17 cellular contexts compared by ENCODE assay signal in the genomic region with DNA sequence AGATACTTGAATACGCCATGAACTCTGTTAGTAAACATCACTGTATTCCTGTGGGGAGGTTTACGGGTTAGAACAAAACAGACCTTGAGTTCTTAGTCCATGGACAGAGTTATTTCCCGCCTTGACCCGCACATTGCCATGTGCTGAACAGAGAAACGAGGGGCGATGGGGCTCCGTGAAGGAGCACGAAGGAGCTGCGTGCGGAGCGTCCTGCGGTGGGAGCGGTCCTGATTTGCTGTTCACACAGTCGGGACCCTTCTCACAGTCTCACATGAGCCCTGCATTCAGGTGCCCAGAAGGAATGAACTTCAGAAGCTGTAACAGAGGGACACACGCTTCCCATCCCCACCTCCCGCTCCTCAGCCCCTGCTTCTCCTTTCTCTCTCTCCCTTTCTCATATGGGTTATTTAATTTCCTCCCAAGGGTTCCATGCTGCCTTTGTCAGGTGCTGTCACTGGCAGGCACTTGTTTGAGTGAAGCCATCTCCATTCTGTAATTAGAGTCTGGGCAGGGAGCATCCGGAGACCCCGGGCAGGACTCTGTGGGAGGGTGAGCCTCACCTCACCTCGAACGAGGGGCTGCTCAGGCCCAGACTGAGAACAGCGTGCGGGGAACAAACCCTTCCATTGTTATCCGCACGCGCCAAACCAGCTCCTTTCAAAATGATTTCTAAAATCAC.
"Had no signal": no experiment of that assay in that cellular context is flagged by ENCODE, and none has a peak within 500 bp of the region (broad histone marks: within the 10 kb centered on the region; RNA-seq: fewer than 3 reads in every experiment).

No MANE protein-coding gene starts in this region.

- H3K4me3 ChIP-seq: dorsolateral prefrontal cortex, esophagus squamous epithelium, gastrocnemius medialis, thyroid gland, uterus had no signal

- H3K27ac Mint-ChIP-seq: activated CD4-positive, alpha-beta T cell treated with anti-CD3 and anti-CD28 coated beads for 36 hours; activated naive CD8-positive, alpha-beta T cell treated with anti-CD3 and anti-CD28 coated beads for 36 hours; activated T-helper 17 cell treated with anti-CD3 and anti-CD28 coated beads, Interleukin-2, amount 50 U/mL, for 72 hours; memory B cell; nephron progenitor cell; progenitor cell of endocrine pancreas had no signal

- H3K27ac ChIP-seq: dorsolateral prefrontal cortex, esophagus squamous epithelium, gastrocnemius medialis, thyroid gland, uterus had no signal

- ATAC-seq: activated CD4-positive, alpha-beta T cell treated with anti-CD3 and anti-CD28 coated beads for 36 hours; activated T-helper 17 cell treated with anti-CD3 and anti-CD28 coated beads, Interleukin-2, amount 50 U/mL, for 72 hours; gastrocnemius medialis had no signal

- H3K4me1 Mint-ChIP-seq: activated CD4-positive, alpha-beta T cell treated with anti-CD3 and anti-CD28 coated beads for 36 hours; activated naive CD8-positive, alpha-beta T cell treated with anti-CD3 and anti-CD28 coated beads for 36 hours; activated T-helper 17 cell treated with anti-CD3 and anti-CD28 coated beads, Interleukin-2, amount 50 U/mL, for 72 hours; central memory CD8-positive, alpha-beta T cell; memory B cell had no signal

- H3K36me3 ChIP-seq: esophagus squamous epithelium, gastrocnemius medialis, thyroid gland, uterus had no signal

- H3K4me3 Mint-ChIP-seq: activated CD4-positive, alpha-beta T cell treated with anti-CD3 and anti-CD28 coated beads for 36 hours; activated naive CD8-positive, alpha-beta T cell treated with anti-CD3 and anti-CD28 coated beads for 36 hours; activated T-helper 17 cell treated with anti-CD3 and anti-CD28 coated beads, Interleukin-2, amount 50 U/mL, for 72 hours; central memory CD8-positive, alpha-beta T cell; memory B cell; nephron progenitor cell had no signal

- H3K4me1 ChIP-seq: esophagus squamous epithelium, gastrocnemius medialis, thyroid gland, uterus had no signal

- H3K27me3 Mint-ChIP-seq: activated CD4-positive, alpha-beta T cell treated with anti-CD3 and anti-CD28 coated beads for 36 hours; activated naive CD8-positive, alpha-beta T cell treated with anti-CD3 and anti-CD28 coated beads for 36 hours; activated T-helper 17 cell treated with anti-CD3 and anti-CD28 coated beads, Interleukin-2, amount 50 U/mL, for 72 hours had no signal

- DNase-seq: activated CD4-positive, alpha-beta T cell treated with anti-CD3 and anti-CD28 coated beads for 36 hours; activated CD4-positive, alpha-beta T cell treated with anti-CD3 and anti-CD28 coated beads, Interleukin-2, amount 50 U/mL, for 48 hours; activated naive CD8-positive, alpha-beta T cell treated with anti-CD3 and anti-CD28 coated beads for 36 hours; esophagus squamous epithelium; gastrocnemius medialis; hippocampal formation; nephron progenitor cell; stimulated activated CD4-positive, alpha-beta T cell treated with anti-CD3 and anti-CD28 coated beads, Interleukin-4, amount 100 ng/mL, for 1 hour; stimulated activated naive CD4-positive, alpha-beta T cell; T-helper 1 cell; thyroid gland; uterus had no signal

- H3K27me3 ChIP-seq: gastrocnemius medialis, thyroid gland, uterus had no signal

- H3K9me3 Mint-ChIP-seq: activated naive CD8-positive, alpha-beta T cell treated with anti-CD3 and anti-CD28 coated beads for 36 hours; activated T-helper 17 cell treated with anti-CD3 and anti-CD28 coated beads, Interleukin-2, amount 50 U/mL, for 72 hours; central memory CD8-positive, alpha-beta T cell had no signal

- H3K36me3 Mint-ChIP-seq: activated naive CD8-positive, alpha-beta T cell treated with anti-CD3 and anti-CD28 coated beads for 36 hours; memory B cell had no signal

- H3K9me3 ChIP-seq: esophagus squamous epithelium, gastrocnemius medialis, thyroid gland, uterus had no signal
